In genomic region chr11:66603072-66603471, GRCh38 we compare ENCODE assay signal across 27 cellular contexts.
"Had no signal": no experiment of that assay in that cellular context is flagged by ENCODE, and none has a peak within 500 bp of the region (broad histone marks: within the 10 kb centered on the region; RNA-seq: fewer than 3 reads in every experiment).

No MANE protein-coding gene starts in this region.

- H3K36me3 ChIP-seq: SJCRH30 had no signal

- ATAC-seq: activated CD4-positive, alpha-beta T cell treated with anti-CD3 and anti-CD28 coated beads for 36 hours; activated CD8-positive, alpha-beta memory T cell treated with anti-CD3 and anti-CD28 coated beads, Interleukin-2, amount 10 ng/mL, durations not matched to agents 7 days and 5 days; activated naive CD4-positive, alpha-beta T cell treated with anti-CD3 and anti-CD28 coated beads, Interleukin-2, amount 50 U/mL, for 72 hours; activated naive CD8-positive, alpha-beta T cell treated with anti-CD3 and anti-CD28 coated beads, Interleukin-2, amount 50 U/mL, for 24 hours; Panc1 had no signal

- H3K4me2 ChIP-seq: SK-N-SH had no signal

- H3K9me3 ChIP-seq: SJCRH30, SK-N-SH had no signal

- DNase-seq: activated CD4-positive, alpha-beta T cell treated with anti-CD3 and anti-CD28 coated beads for 36 hours; activated CD4-positive, alpha-beta T cell treated with anti-CD3 and anti-CD28 coated beads, Interleukin-2, amount 50 U/mL, for 1 hour; activated CD8-positive, alpha-beta memory T cell treated with anti-CD3 and anti-CD28 coated beads, Interleukin-2, amount 10 ng/mL, durations not matched to agents 7 days and 5 days; activated effector memory CD4-positive, alpha-beta T cell treated with anti-CD3 and anti-CD28 coated beads, Interleukin-2, amount 50 U/mL, for 16 hours; activated naive CD4-positive, alpha-beta T cell treated with Interleukin-2 at 50 U/mL for 16 hours; activated naive CD8-positive, alpha-beta T cell treated with anti-CD3 and anti-CD28 coated beads, Interleukin-2, amount 50 U/mL, for 24 hours; activated T-cell treated with anti-CD3 and anti-CD28 coated beads, Interleukin-2, amount 50 U/mL, for 24 hours; amniotic stem cell; MM.1S; NCI-H1105; NCI-H1436; NCI-H1694 treated with DMSO at 0.1 percent for 48 hours; NCI-H2029 treated with DMSO at 0.1 percent for 48 hours; NCI-H345; NCI-H510A treated with DMSO at 0.1 percent for 48 hours; NK-92 treated with Interleukin-12 subunit alpha and Interleukin-12 subunit beta, amount 100 ng/mL, for 24 hours; OCI-M1; Right ventricle myocardium superior; RPMI8226; SJCRH30; SK-N-SH; T-helper 1 cell had no signal

- FAIRE-seq: astrocyte had no signal

- H3K4me1 ChIP-seq: SJCRH30 had no signal

- H3K4me3 ChIP-seq: cardiac muscle cell, SJCRH30 had no signal

- H3K27me3 ChIP-seq: cardiac muscle cell, SJCRH30 had no signal

- H3K9ac ChIP-seq: SK-N-SH had no signal

- H3K27ac ChIP-seq: cardiac muscle cell, SJCRH30, VCaP had no signal
